33 cellular contexts compared by ENCODE assay signal in genomic region chr22:19467912-19468311, GRCh38. TPM values are rescaled to one million over a fixed set of nuclear protein-coding genes. Genes with fewer than 3 reads are reported as not detected.
"Had no signal": no experiment of that assay in that cellular context is flagged by ENCODE, and none has a peak within 500 bp of the region (broad histone marks: within the 10 kb centered on the region; RNA-seq: fewer than 3 reads in every experiment).

No MANE protein-coding gene starts in this region.

- H3K9me3 Mint-ChIP-seq: activated CD4-positive, alpha-beta T cell treated with anti-CD3 and anti-CD28 coated beads, Interleukin-2, amount 10 ng/mL, durations not matched to agents 7 days and 5 days; activated CD8-positive, alpha-beta T cell treated with anti-CD3 and anti-CD28 coated beads for 36 hours; activated naive CD4-positive, alpha-beta T cell treated with anti-CD3 and anti-CD28 coated beads, Interleukin-2, amount 10 ng/mL, durations not matched to agents 7 days and 5 days; activated naive CD4-positive, alpha-beta T cell treated with anti-CD3 and anti-CD28 coated beads, Interleukin-2, amount 50 U/mL, for 72 hours; activated naive CD8-positive, alpha-beta T cell treated with anti-CD3 and anti-CD28 coated beads for 36 hours; activated T-cell treated with anti-CD3 and anti-CD28 coated beads, Interleukin-2, amount 50 U/mL, for 4 hours; activated T-cell treated with anti-CD3 and anti-CD28 coated beads, Interleukin-2, amount 50 U/mL, for 72 hours; activated T-helper 1 cell treated with anti-CD3 and anti-CD28 coated beads, Interleukin-12 subunit alpha, Interleukin-12 subunit beta, Interleukin-2, Interleukin-4 antibody, amounts not matched to agents 30 ng/mL and 10 ng/mL and 1 ng/mL, durations not matched to agents 14 hours and 24 hours and 36 hours; activated T-helper 17 cell treated with anti-CD3 and anti-CD28 coated beads, Interleukin-2, amount 50 U/mL, for 72 hours; T-helper 1 cell treated with Interleukin-12 subunit alpha and Interleukin-12 subunit beta and Interleukin-4 antibody, amounts not matched to agents 30 μg/mL and 1 μg/mL, for 36 hours; T-helper 2 cell treated with Interferon-gamma antibody and Interleukin-4, amounts not matched to agents 5 μg/mL and 100 μg/mL, for 36 hours had no signal

- ATAC-seq: activated CD4-positive, alpha-beta T cell treated with anti-CD3 and anti-CD28 coated beads for 36 hours; activated CD4-positive, CD25-positive, alpha-beta regulatory T cell treated with anti-CD3 and anti-CD28 coated beads, Interleukin-2, amount 50 U/mL, for 24 hours; activated CD8-positive, alpha-beta T cell treated with anti-CD3 and anti-CD28 coated beads for 36 hours; activated naive CD4-positive, alpha-beta T cell treated with anti-CD3 and anti-CD28 coated beads, Interleukin-2, amount 50 U/mL, for 72 hours; activated T-cell treated with anti-CD3 and anti-CD28 coated beads, Interleukin-2, amount 50 U/mL, for 4 hours; activated T-cell treated with anti-CD3 and anti-CD28 coated beads, Interleukin-2, amount 50 U/mL, for 72 hours; activated T-helper 17 cell treated with anti-CD3 and anti-CD28 coated beads, Interleukin-2, amount 50 U/mL, for 72 hours; body of pancreas had no signal

- H3K27me3 Mint-ChIP-seq: activated CD4-positive, alpha-beta T cell treated with anti-CD3 and anti-CD28 coated beads for 36 hours; activated CD4-positive, alpha-beta T cell treated with anti-CD3 and anti-CD28 coated beads, Interleukin-2, amount 10 ng/mL, durations not matched to agents 7 days and 5 days; activated CD8-positive, alpha-beta T cell treated with anti-CD3 and anti-CD28 coated beads for 36 hours; activated naive CD4-positive, alpha-beta T cell treated with anti-CD3 and anti-CD28 coated beads, Interleukin-2, amount 10 ng/mL, durations not matched to agents 7 days and 5 days; activated naive CD8-positive, alpha-beta T cell treated with anti-CD3 and anti-CD28 coated beads for 36 hours; activated T-helper 17 cell treated with anti-CD3 and anti-CD28 coated beads, Interleukin-2, amount 50 U/mL, for 72 hours had no signal

- H3K27ac Mint-ChIP-seq: activated CD4-positive, alpha-beta T cell treated with anti-CD3 and anti-CD28 coated beads for 36 hours; activated CD4-positive, alpha-beta T cell treated with anti-CD3 and anti-CD28 coated beads, Interleukin-2, amount 10 ng/mL, durations not matched to agents 7 days and 5 days; activated CD8-positive, alpha-beta T cell treated with anti-CD3 and anti-CD28 coated beads for 36 hours; activated naive CD4-positive, alpha-beta T cell treated with anti-CD3 and anti-CD28 coated beads, Interleukin-2, amount 10 ng/mL, durations not matched to agents 7 days and 5 days; activated naive CD8-positive, alpha-beta T cell treated with anti-CD3 and anti-CD28 coated beads for 36 hours; activated T-cell treated with anti-CD3 and anti-CD28 coated beads, Interleukin-2, amount 50 U/mL, for 72 hours; activated T-helper 1 cell treated with anti-CD3 and anti-CD28 coated beads, Interleukin-12 subunit alpha, Interleukin-12 subunit beta, Interleukin-2, Interleukin-4 antibody, amounts not matched to agents 30 ng/mL and 10 ng/mL and 1 ng/mL, durations not matched to agents 14 hours and 24 hours and 36 hours; T-helper 1 cell treated with Interleukin-12 subunit alpha and Interleukin-12 subunit beta and Interleukin-4 antibody, amounts not matched to agents 30 μg/mL and 1 μg/mL, for 36 hours; T-helper 2 cell treated with Interferon-gamma antibody and Interleukin-4, amounts not matched to agents 5 μg/mL and 100 μg/mL, for 36 hours had no signal

- H3K4me1 Mint-ChIP-seq: activated CD4-positive, alpha-beta T cell treated with anti-CD3 and anti-CD28 coated beads for 36 hours; activated naive CD8-positive, alpha-beta T cell treated with anti-CD3 and anti-CD28 coated beads for 36 hours; activated T-helper 17 cell treated with anti-CD3 and anti-CD28 coated beads, Interleukin-2, amount 50 U/mL, for 72 hours had no signal

- H3K4me3 Mint-ChIP-seq: activated CD4-positive, alpha-beta T cell treated with anti-CD3 and anti-CD28 coated beads for 36 hours; activated CD4-positive, alpha-beta T cell treated with anti-CD3 and anti-CD28 coated beads, Interleukin-2, amount 10 ng/mL, durations not matched to agents 7 days and 5 days; activated CD8-positive, alpha-beta T cell treated with anti-CD3 and anti-CD28 coated beads for 36 hours; activated naive CD4-positive, alpha-beta T cell treated with anti-CD3 and anti-CD28 coated beads, Interleukin-2, amount 10 ng/mL, durations not matched to agents 7 days and 5 days; activated naive CD8-positive, alpha-beta T cell treated with anti-CD3 and anti-CD28 coated beads for 36 hours; activated T-cell treated with anti-CD3 and anti-CD28 coated beads, Interleukin-2, amount 50 U/mL, for 4 hours; activated T-cell treated with anti-CD3 and anti-CD28 coated beads, Interleukin-2, amount 50 U/mL, for 72 hours; activated T-helper 1 cell treated with anti-CD3 and anti-CD28 coated beads, Interleukin-12 subunit alpha, Interleukin-12 subunit beta, Interleukin-2, Interleukin-4 antibody, amounts not matched to agents 30 ng/mL and 10 ng/mL and 1 ng/mL, durations not matched to agents 14 hours and 24 hours and 36 hours; activated T-helper 17 cell treated with anti-CD3 and anti-CD28 coated beads, Interleukin-2, amount 50 U/mL, for 72 hours; T-helper 1 cell treated with Interleukin-12 subunit alpha and Interleukin-12 subunit beta and Interleukin-4 antibody, amounts not matched to agents 30 μg/mL and 1 μg/mL, for 36 hours; T-helper 2 cell treated with Interferon-gamma antibody and Interleukin-4, amounts not matched to agents 5 μg/mL and 100 μg/mL, for 36 hours had no signal

- DNase-seq: activated CD4-positive, alpha-beta T cell treated with anti-CD3 and anti-CD28 coated beads for 1 hour; activated CD4-positive, alpha-beta T cell treated with anti-CD3 and anti-CD28 coated beads for 36 hours; activated CD4-positive, alpha-beta T cell treated with anti-CD3 and anti-CD28 coated beads for 48 hours; activated CD4-positive, alpha-beta T cell treated with anti-CD3 and anti-CD28 coated beads, Interleukin-2, amount 10 ng/mL, durations not matched to agents 7 days and 5 days; activated CD4-positive, alpha-beta T cell treated with anti-CD3 and anti-CD28 coated beads, Interleukin-2, amount 50 U/mL, for 48 hours; activated CD4-positive, CD25-positive, alpha-beta regulatory T cell; activated CD8-positive, alpha-beta memory T cell treated with anti-CD3 and anti-CD28 coated beads, Interleukin-2, amount 50 U/mL, for 4 hours; activated CD8-positive, alpha-beta T cell treated with anti-CD3 and anti-CD28 coated beads for 36 hours; activated effector memory CD4-positive, alpha-beta T cell treated with anti-CD3 and anti-CD28 coated beads, Interleukin-2, amount 50 U/mL, for 16 hours; activated gamma-delta T cell treated with Interleukin-2 at 50 U/mL for 16 hours; activated naive CD4-positive, alpha-beta T cell; activated naive CD4-positive, alpha-beta T cell treated with anti-CD3 and anti-CD28 coated beads, Interleukin-2, amount 10 ng/mL, durations not matched to agents 7 days and 5 days; activated naive CD8-positive, alpha-beta T cell treated with anti-CD3 and anti-CD28 coated beads for 36 hours; activated T-cell treated with anti-CD3 and anti-CD28 coated beads for 4 hours; activated T-cell treated with anti-CD3 and anti-CD28 coated beads, Interleukin-2, amount 50 U/mL, for 1 hour; activated T-cell treated with anti-CD3 and anti-CD28 coated beads, Interleukin-2, amount 50 U/mL, for 4 hours; activated T-cell treated with anti-CD3 and anti-CD28 coated beads, Interleukin-2, amount 50 U/mL, for 72 hours; amniotic stem cell; aorta; body of pancreas; brain microvascular endothelial cell; central memory CD4-positive, alpha-beta T cell; SW 1271; T-helper 1 cell; T-helper 2 cell; T-helper 9 cell had no signal

RNA-seq across cellular contexts. Expression of gene CDC45, which starts 11.8 kb away (rescaled TPM):
- total RNA-seq: body of pancreas, cardiac septum had no signal
